In the genomic region with DNA sequence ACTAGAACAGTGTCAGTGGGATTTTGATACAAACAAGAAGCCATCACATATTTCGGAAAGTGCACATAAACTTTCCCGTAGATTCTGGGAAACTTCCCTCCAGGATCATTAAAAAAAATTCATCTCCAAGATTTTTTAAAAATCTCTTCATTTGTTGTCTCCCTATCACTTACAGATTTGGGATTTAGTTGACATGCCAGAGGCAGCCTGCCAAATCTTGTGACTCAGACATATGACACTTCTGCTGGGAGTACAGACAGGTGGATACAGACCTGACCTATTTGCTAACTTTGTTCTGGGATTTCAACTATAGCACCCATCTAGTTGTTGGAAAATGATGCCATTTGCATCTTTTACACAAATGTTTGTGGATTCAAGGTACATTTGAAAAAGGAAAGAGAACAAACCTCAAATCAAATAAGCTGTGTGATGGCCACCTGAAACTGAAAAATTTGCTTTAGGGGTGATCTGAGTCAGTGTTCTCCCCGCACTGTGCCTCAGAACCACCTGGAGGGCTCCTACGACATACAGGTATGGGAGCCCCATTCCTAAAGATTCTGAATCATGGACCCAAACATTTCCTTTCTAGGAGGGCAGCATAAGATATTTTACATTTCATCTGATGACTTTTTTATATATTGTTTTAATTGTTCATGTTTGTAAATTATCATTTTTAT, we compare ENCODE assay signal across 10 cellular contexts. TPM values are rescaled to one million over a fixed set of nuclear protein-coding genes. Genes with fewer than 3 reads are reported as not detected.
DNase-seq lines count a peak whose midpoint lies in the region; ATAC-seq lines count a peak whose summit lies in the region.
"Had no signal": no experiment of that assay in that cellular context is flagged by ENCODE, and none has a peak within 500 bp of the region (broad histone marks: within the 10 kb centered on the region; RNA-seq: fewer than 3 reads in every experiment).

No MANE protein-coding gene starts in this region.

- no peaks in the 10 kb centered on the region for H3K36me3 ChIP-seq in CD4-positive, alpha-beta memory T cell (ENCODE audit: insufficient read depth, low read length)

- H3K4me3 ChIP-seq in CD4-positive, alpha-beta memory T cell (ENCODE audit: low read length in 2 of 2) = no peak overlapping the region

- H3K4me1 ChIP-seq in CD4-positive, alpha-beta memory T cell (ENCODE audit: insufficient read depth, low read length) = peaks cover 3% of the 10 kb centered on the region

- H3K27me3 Mint-ChIP-seq in CD4-positive, alpha-beta memory T cell = peaks cover 0 to 2% of the 10 kb centered on the region in 2 donors
- peaks cover 2% of the 10 kb centered on the region for H3K27me3 Mint-ChIP-seq in activated naive CD8-positive, alpha-beta T cell treated with anti-CD3 and anti-CD28 coated beads, Interleukin-2, amount 50 U/mL, for 24 hours
- H3K27me3 Mint-ChIP-seq: memory B cell; stimulated activated naive CD8-positive, alpha-beta T cell treated with anti-CD3 and anti-CD28 coated beads, Interleukin-15, Interleukin-2, amounts not matched to agents 100 ng/mL and 50 ng/mL, for 24 hours had no signal

- ATAC-seq in GM18909 (IDR thresholded peaks at IDR 0.05; ENCODE audit: poor library complexity, unreplicated experiment) (peak; percentile 75), GM21786 (IDR thresholded peaks at IDR 0.05; ENCODE audit: unreplicated experiment) (peak; percentile 70), HG03442 (IDR thresholded peaks at IDR 0.05; ENCODE audit: unreplicated experiment) (peak; percentile 82)
- ATAC-seq in activated naive CD8-positive, alpha-beta T cell treated with anti-CD3 and anti-CD28 coated beads, Interleukin-2, amount 50 U/mL, for 24 hours = no peak

- CTCF ChIA-PET in CD4-positive, alpha-beta memory T cell (lab: Charles Lee; ENCODE audit: partially characterized antibody) = no interaction called here

- H3K4me1 Mint-ChIP-seq in CD4-positive, alpha-beta memory T cell = peaks cover 0 to 10% (median 0%) of the 10 kb centered on the region in 4 donors
- no peaks in the 10 kb centered on the region for H3K4me1 Mint-ChIP-seq in activated naive CD8-positive, alpha-beta T cell treated with anti-CD3 and anti-CD28 coated beads, Interleukin-2, amount 50 U/mL, for 24 hours

- POLR2A ChIA-PET in CD4-positive, alpha-beta memory T cell (lab: Charles Lee; ENCODE audit: partially characterized antibody) = interaction anchor here (0.9 kb wide), 1 partner anchor 22 kb away, joined by 4 read pairs; a partner anchor contains a TSS

- no peaks in the 10 kb centered on the region for H3K9me3 Mint-ChIP-seq in CD4-positive, alpha-beta memory T cell
- H3K9me3 Mint-ChIP-seq in activated naive CD8-positive, alpha-beta T cell treated with anti-CD3 and anti-CD28 coated beads, Interleukin-2, amount 50 U/mL, for 24 hours = no peaks in the 10 kb centered on the region
- H3K9me3 Mint-ChIP-seq: memory B cell; stimulated activated naive CD8-positive, alpha-beta T cell treated with anti-CD3 and anti-CD28 coated beads, Interleukin-15, Interleukin-2, amounts not matched to agents 100 ng/mL and 50 ng/mL, for 24 hours had no signal

- intact Hi-C loops in CD4-positive, alpha-beta memory T cell (cut with micrococcal nuclease) = no loop called here

- no peaks in the 10 kb centered on the region for H3K36me3 Mint-ChIP-seq in CD4-positive, alpha-beta memory T cell
- H3K36me3 Mint-ChIP-seq in activated naive CD8-positive, alpha-beta T cell treated with anti-CD3 and anti-CD28 coated beads, Interleukin-2, amount 50 U/mL, for 24 hours (ENCODE audit: low read depth) = no peaks in the 10 kb centered on the region
- H3K36me3 Mint-ChIP-seq: memory B cell had no signal

- H3K9me3 ChIP-seq in CD4-positive, alpha-beta memory T cell (ENCODE audit: control insufficient read depth in 1 of 2, low read length in 2 of 2) = no peaks in the 10 kb centered on the region

- DNase-seq in glomerular visceral epithelial cell (ENCODE audit: extremely low spot score) (peak; percentile 17), DMS79 treated with DMSO at 0.1 percent for 48 hours (lab: John Stamatoyannopoulos, UW) (no peak)
- no peak for DNase-seq in CD4-positive, alpha-beta memory T cell
- no peak for DNase-seq in activated naive CD8-positive, alpha-beta T cell treated with anti-CD3 and anti-CD28 coated beads, Interleukin-2, amount 50 U/mL, for 24 hours
- DNase-seq: activated CD4-positive, CD25-positive, alpha-beta regulatory T cell had no signal

- no peak overlapping the region for H3K27ac ChIP-seq in CD4-positive, alpha-beta memory T cell (ENCODE audit: low read depth, low read length)

- H3K4me3 Mint-ChIP-seq in CD4-positive, alpha-beta memory T cell = no peak overlapping the region
- H3K4me3 Mint-ChIP-seq in activated naive CD8-positive, alpha-beta T cell treated with anti-CD3 and anti-CD28 coated beads, Interleukin-2, amount 50 U/mL, for 24 hours = no peak overlapping the region
- H3K4me3 Mint-ChIP-seq: memory B cell; stimulated activated naive CD8-positive, alpha-beta T cell treated with anti-CD3 and anti-CD28 coated beads, Interleukin-15, Interleukin-2, amounts not matched to agents 100 ng/mL and 50 ng/mL, for 24 hours had no signal

- no peaks in the 10 kb centered on the region for H3K27me3 ChIP-seq in CD4-positive, alpha-beta memory T cell (ENCODE audit: insufficient read depth, low read length)

- H3K27ac Mint-ChIP-seq in CD4-positive, alpha-beta memory T cell = peak overlapping the region in 1 of 7 donors; percentile 87
- H3K27ac Mint-ChIP-seq in activated naive CD8-positive, alpha-beta T cell treated with anti-CD3 and anti-CD28 coated beads, Interleukin-2, amount 50 U/mL, for 24 hours = no peak overlapping the region
- H3K27ac Mint-ChIP-seq: memory B cell; stimulated activated naive CD8-positive, alpha-beta T cell treated with anti-CD3 and anti-CD28 coated beads, Interleukin-15, Interleukin-2, amounts not matched to agents 100 ng/mL and 50 ng/mL, for 24 hours had no signal

RNA-seq across cellular contexts. Expression of a gene that starts 21.9 kb away (rescaled TPM):
- total RNA-seq in CD4-positive, alpha-beta memory T cell = 10 to 100 TPM; 25.7 to 25.8 TPM
- polyA plus RNA-seq in CD4-positive, alpha-beta memory T cell = 1 to 10 TPM; 3.5 to 8.4 TPM
